Comparison of ENCODE assay signal across 9 cellular contexts in the genomic region with DNA sequence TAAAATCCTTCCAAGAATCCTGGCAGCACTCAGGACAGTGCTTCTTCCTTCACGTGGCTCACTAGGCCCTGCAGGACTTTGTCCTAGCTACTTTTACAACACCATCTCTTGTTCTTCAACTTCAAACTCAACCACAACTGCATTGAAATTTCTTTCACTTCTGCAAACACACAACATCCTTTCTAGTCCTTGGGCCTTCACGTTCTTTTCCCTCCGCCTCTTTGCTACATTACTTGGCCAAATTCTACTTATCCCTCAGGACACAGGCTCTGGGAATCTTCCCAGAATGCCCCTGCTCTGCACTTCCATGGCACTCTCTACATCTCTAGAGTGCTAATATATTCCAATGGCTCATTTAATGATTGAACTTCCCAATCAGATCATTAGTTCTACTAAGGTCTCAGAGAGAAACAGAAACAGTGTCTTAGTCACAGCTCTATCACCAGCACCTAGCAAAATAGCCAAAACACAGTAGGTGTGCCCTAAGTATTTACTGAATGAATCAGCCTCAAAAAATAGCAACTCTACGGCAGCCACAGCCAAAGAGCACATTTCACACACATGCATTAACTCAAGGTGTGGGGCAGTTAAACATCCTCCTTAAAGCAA.
DNase-seq lines count a peak whose midpoint lies in the region; ATAC-seq and TF ChIP-seq lines count a peak whose summit lies in the region.
"Had no signal": no experiment of that assay in that cellular context is flagged by ENCODE, and none has a peak within 500 bp of the region (broad histone marks: within the 10 kb centered on the region; RNA-seq: fewer than 3 reads in every experiment).

No MANE protein-coding gene starts in this region.

- H3K4me3 ChIP-seq in heart left ventricle: no peak overlapping the region

- peaks cover 0 to 3% (median 0%) of the 10 kb centered on the region in 12 donors for H3K9me3 ChIP-seq in heart left ventricle

- no peak for TF ChIP-seq CTCF in heart left ventricle (IDR thresholded peaks at IDR 0.05)

- 68 to 75% (median 73%) methylated on average over 4 of the region's 4 CpGs for WGBS in heart left ventricle, 4 donors

- H3K36me3 ChIP-seq in heart left ventricle: peaks cover 0 to 28% (median 13%) of the 10 kb centered on the region in 9 donors

- peak in 3 of 4 donors; percentile 20 to 29 (median 28) for ATAC-seq in heart left ventricle
- no peak for ATAC-seq in Right ventricle myocardium superior (ENCODE audit: poor library complexity)
- ATAC-seq in HG03039 (IDR thresholded peaks at IDR 0.05; ENCODE audit: unreplicated experiment): peak; percentile 91
- ATAC-seq: Panc1 had no signal

- no peaks in the 10 kb centered on the region for H3K27me3 ChIP-seq in heart left ventricle

- intact Hi-C loops in heart left ventricle (cut with DNase I): no loop called here
- intact Hi-C loops in Right ventricle myocardium superior (cut with DNase I): no loop called here

- peaks cover 0 to 20% (median 5%) of the 10 kb centered on the region in 12 donors for H3K4me1 ChIP-seq in heart left ventricle

- peak overlapping the region in 2 of 12 donors; percentile 31 to 53 for H3K27ac ChIP-seq in heart left ventricle

- TF ChIP-seq POLR2A in heart left ventricle (IDR thresholded peaks at IDR 0.05): no peak

- no peak for DNase-seq in heart left ventricle
- no peak for DNase-seq in Right ventricle myocardium superior
- peak; percentile 73 for DNase-seq in SIG-M5 treated with dmso at 0.1 percent for 504 hours (lab: John Stamatoyannopoulos, UW; ENCODE audit: unreplicated experiment)
- no peak for DNase-seq in NCI-H2081 (lab: John Stamatoyannopoulos, UW)
- no peak for DNase-seq in NCI-H1694 treated with DMSO at 0.1 percent for 48 hours (lab: John Stamatoyannopoulos, UW)
- no peak for DNase-seq in hepatic stellate cell (ENCODE audit: low spot score)
- DNase-seq in NCI-H446 (lab: John Stamatoyannopoulos, UW): no peak
